17 cellular contexts compared by ENCODE assay signal in the genomic region with DNA sequence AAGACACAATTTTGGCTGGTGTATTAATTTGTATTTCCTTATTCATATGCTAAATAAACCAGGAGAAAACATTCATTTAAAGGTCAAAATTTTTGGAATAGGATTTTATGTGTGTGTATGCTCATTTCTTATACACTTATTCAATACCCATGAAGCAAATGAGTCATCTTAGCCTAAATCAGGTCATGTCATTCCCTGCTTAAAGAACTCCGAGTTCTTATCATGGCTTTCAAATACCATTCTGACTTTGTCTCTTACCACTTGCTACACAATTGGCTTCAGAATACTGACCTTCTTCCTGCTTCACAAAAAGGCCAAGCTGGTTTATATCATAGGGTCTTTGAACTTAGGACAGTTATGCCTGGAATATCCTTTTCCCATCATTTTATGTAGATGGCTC.
A peak's percentile ranks its signal among the peaks of the same experiment; 100 is the strongest.
DNase-seq lines count a peak whose midpoint lies in the region; ATAC-seq, FAIRE-seq and TF ChIP-seq lines count a peak whose summit lies in the region.
"Had no signal": no experiment of that assay in that cellular context is flagged by ENCODE, and none has a peak within 500 bp of the region (broad histone marks: within the 10 kb centered on the region; RNA-seq: fewer than 3 reads in every experiment).

No MANE protein-coding gene starts in this region.

- WGBS in A549 (ENCODE audit: missing lambda C conversion rate): 17% methylated on average over 1 of the region's 1 CpG

- no peak for TF ChIP-seq EP300 in A549 (IDR thresholded peaks at IDR 0.05)

- CTCF ChIA-PET in A549 (lab: Yijun Ruan, JAX): interaction anchor here (0.6 kb wide), 1 partner anchor 38 kb away, joined by 4 read pairs; no protein-coding TSS in a partner anchor

- TF ChIP-seq CTCF in A549 (IDR thresholded peaks at IDR 0.05) (no peak), foreskin keratinocyte (conservative IDR thresholded peaks at IDR 0.05) (no peak)

- TF ChIP-seq RAD21 in A549 (conservative IDR thresholded peaks at IDR 0.05 in 1 of 2, IDR thresholded peaks at IDR 0.05 in 1 of 2): no peak

- no peak for DNase-seq in A549 (ENCODE audit: low read depth in 1 of 2, low spot score in 1 of 2)
- peak; percentile 46 for DNase-seq in HS-27A (ENCODE audit: low read depth)
- peak; percentile 33 for DNase-seq in astrocyte of the hippocampus (ENCODE audit: low read depth, low spot score)
- DNase-seq in foreskin keratinocyte: peak in 1 of 2 donors; percentile 45
- DNase-seq in NCI-H510A (lab: John Stamatoyannopoulos, UW): no peak
- DNase-seq: activated CD4-positive, alpha-beta T cell treated with anti-CD3 and anti-CD28 coated beads, Interleukin-2, amount 10 ng/mL, durations not matched to agents 7 days and 5 days; activated naive CD4-positive, alpha-beta T cell; DMS79 treated with DMSO at 0.1 percent for 48 hours; hippocampal formation; NCI-H1694 treated with DMSO at 0.1 percent for 48 hours; NCI-H446 treated with DMSO at 0.1 percent for 48 hours; stimulated activated CD4-positive, alpha-beta T cell treated with anti-CD3 and anti-CD28 coated beads, Interleukin-4, amount 100 ng/mL, for 24 hours had no signal

- H3K4me3 ChIP-seq in A549: no peak overlapping the region

- FAIRE-seq in A549 (lab: Jason Lieb, UNC): no peak
- FAIRE-seq: TTC549 had no signal

- no peaks in the 10 kb centered on the region for H3K27me3 ChIP-seq in foreskin keratinocyte

- ATAC-seq in A549 (no peak), foreskin keratinocyte (peak; percentile 39), GM18519 (IDR thresholded peaks at IDR 0.05; ENCODE audit: low FRiP score, unreplicated experiment) (no peak), GM19351 (IDR thresholded peaks at IDR 0.05; ENCODE audit: unreplicated experiment) (no peak), GM18909 (IDR thresholded peaks at IDR 0.05; ENCODE audit: poor library complexity, unreplicated experiment) (no peak)
- ATAC-seq: esophagus mucosa had no signal

- no peaks in the 10 kb centered on the region for H3K9me3 ChIP-seq in A549

- POLR2A ChIA-PET in A549 (lab: Yijun Ruan, JAX): no interaction called here

- TF ChIP-seq POLR2A in A549 (IDR thresholded peaks at IDR 0.05; ENCODE audit: low read length): no peak

- peak overlapping the region; percentile 8; the same call in 1 of the 3 replicates for H3K4me2 ChIP-seq in A549

- peak overlapping the region; percentile 2 to 58; a peak in 3 of 6 replicates for H3K27ac ChIP-seq in A549
- no peak overlapping the region for H3K27ac ChIP-seq in foreskin keratinocyte

- peaks cover 47% of the 10 kb centered on the region for H3K4me1 ChIP-seq in A549
- peaks cover 43% of the 10 kb centered on the region for H3K4me1 ChIP-seq in foreskin keratinocyte

TF ChIP-seq in A549, 52 proteins besides CTCF, POLR2A, EP300 and RAD21:
- TF ChIP-seq FOSL2 (IDR thresholded peaks at IDR 0.05): no peak
- TF ChIP-seq FOSL2 (CRISPR knock-in tag; IDR thresholded peaks at IDR 0.05): 0 out of 2 replicates have a peak, but pooled peaks have one; percentile 17
- no peak for TF ChIP-seq FOXS1 (CRISPR knock-in tag; IDR thresholded peaks at IDR 0.05)
TF ChIP-seq in A549: peak in this region for 1.

Comparison
In these comparisons a context has a peak if more than half of its experiments do, and no peak if none do; other contexts are left out.
1. DNase-seq: peak in HS-27A (single experiment) and astrocyte of the hippocampus (single experiment); none in A549 (0 of 2) and NCI-H510A (single experiment).